In genomic region chr5:178121450-178122276, GRCh38 we compare ENCODE assay signal across 1 cellular context.
TF ChIP-seq lines count a peak whose summit lies in the region.

No MANE protein-coding gene starts in this region.

TF ChIP-seq in GM23338, 12 proteins besides CTCF, POLR2A, EP300 and RAD21 (continued from another document):
- no peak for TF ChIP-seq ZNF462 (CRISPR knock-in tag; IDR thresholded peaks at IDR 0.05)
- TF ChIP-seq JUNB (IDR thresholded peaks at IDR 0.05; ENCODE audit: unreplicated experiment): no peak
- TF ChIP-seq CREB1 (CRISPR knock-in tag; IDR thresholded peaks at IDR 0.05; ENCODE audit: low read depth): no peak
- no peak for TF ChIP-seq STAT1 (IDR thresholded peaks at IDR 0.05; ENCODE audit: unreplicated experiment)
- TF ChIP-seq REST (IDR thresholded peaks at IDR 0.05; ENCODE audit: unreplicated experiment): no peak
- TF ChIP-seq EZH2phosphoT487 (IDR thresholded peaks at IDR 0.05; ENCODE audit: unreplicated experiment): no peak
- TF ChIP-seq POLR2AphosphoS5 (IDR thresholded peaks at IDR 0.05; ENCODE audit: low read depth): no peak; the same call in 1 of the 2 replicates
- TF ChIP-seq EZH2 (IDR thresholded peaks at IDR 0.05; ENCODE audit: low read depth, unreplicated experiment): no peak
- TF ChIP-seq ZNF114 (CRISPR knock-in tag; IDR thresholded peaks at IDR 0.05): no peak
- no peak for TF ChIP-seq ETS1 (IDR thresholded peaks at IDR 0.05)
